ENCODE assay signal across 8 cellular contexts in genomic region chr4:168440442-168441264, GRCh38. TPM values are rescaled to one million over a fixed set of nuclear protein-coding genes. Genes with fewer than 3 reads are reported as not detected.
DNase-seq lines count a peak whose midpoint lies in the region; ATAC-seq and TF ChIP-seq lines count a peak whose summit lies in the region.

No MANE protein-coding gene starts in this region.

- H3K27ac Mint-ChIP-seq in chondrocyte (ENCODE audit: unreplicated experiment): peak overlapping the region; percentile 80

- H3K9me3 Mint-ChIP-seq in chondrocyte (ENCODE audit: low read depth): no peaks in the 10 kb centered on the region

- peaks cover 1% of the 10 kb centered on the region for H3K36me3 Mint-ChIP-seq in chondrocyte (ENCODE audit: low read depth)

- H3K4me1 Mint-ChIP-seq in chondrocyte (ENCODE audit: low read depth): peaks cover 15% of the 10 kb centered on the region

- peak; percentile 94 for ATAC-seq in GM21367 (IDR thresholded peaks at IDR 0.05; ENCODE audit: unreplicated experiment)
- peak; percentile 99 for ATAC-seq in HG03520 (IDR thresholded peaks at IDR 0.05; ENCODE audit: unreplicated experiment)

- DNase-seq in AG09309 (ENCODE audit: low read depth): peak; percentile 17
- DNase-seq in chondrocyte (ENCODE audit: low spot score): no peak
- no peak for DNase-seq in COLO668 (lab: John Stamatoyannopoulos, UW; ENCODE audit: unreplicated experiment)
- DNase-seq in activated effector memory CD4-positive, alpha-beta T cell treated with anti-CD3 and anti-CD28 coated beads, Interleukin-2, amount 50 U/mL, for 16 hours: no peak
- DNase-seq in SIG-M5 (lab: John Stamatoyannopoulos, UW): no peak
- no peak for DNase-seq in NCI-H1105 (lab: John Stamatoyannopoulos, UW)

- no peak overlapping the region for H3K4me3 ChIP-seq in AG09309 (ENCODE audit: control insufficient read depth, low read depth, low read length)

- no peak overlapping the region for H3K4me3 Mint-ChIP-seq in chondrocyte (ENCODE audit: unreplicated experiment)

- TF ChIP-seq CTCF in AG09309 (IDR thresholded peaks at IDR 0.05; ENCODE audit: control insufficient read depth, insufficient read depth, low read depth, low read length, missing control alignments): no peak
- no peak for TF ChIP-seq CTCF in chondrocyte (IDR thresholded peaks at IDR 0.05)

- H3K27me3 Mint-ChIP-seq in chondrocyte (ENCODE audit: low read depth): no peaks in the 10 kb centered on the region

RNA-seq across cellular contexts. Expression of gene DDX60L, which starts 39.6 kb away (rescaled TPM):
- total RNA-seq in chondrocyte: 4.2 to 7.5 TPM (median 4.9 TPM) in 3 replicates

RNA-seq across cellular contexts. Expression of gene PALLD, which starts 56.2 kb away (rescaled TPM):
- 886 to 1,317 TPM (median 900 TPM) in 3 replicates for total RNA-seq in chondrocyte
